23 cellular contexts compared by ENCODE assay signal in the genomic region with DNA sequence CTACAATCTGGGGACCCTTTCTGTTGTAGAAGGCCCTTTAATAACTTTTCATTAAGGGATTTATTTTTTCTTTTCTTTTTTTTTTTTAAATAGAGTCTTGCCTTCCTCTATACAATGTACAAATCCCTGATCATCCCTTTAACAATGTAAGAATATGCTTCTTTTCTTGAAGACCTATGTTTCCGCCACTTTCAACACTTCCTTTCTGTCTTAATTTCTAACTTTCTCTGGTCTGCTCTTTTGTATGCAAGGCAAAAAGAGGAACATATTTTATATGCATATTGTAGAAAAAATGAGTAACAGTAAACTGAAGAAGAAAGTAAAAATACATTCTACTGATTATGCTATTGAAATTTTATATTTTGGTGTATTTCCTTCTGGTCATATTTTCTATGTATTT.
"Had no signal": no experiment of that assay in that cellular context is flagged by ENCODE, and none has a peak within 500 bp of the region (broad histone marks: within the 10 kb centered on the region; RNA-seq: fewer than 3 reads in every experiment).

No MANE protein-coding gene starts in this region.

- DNase-seq: activated CD4-positive, alpha-beta memory T cell treated with anti-CD3 and anti-CD28 coated beads, Interleukin-2, amount 10 ng/mL, durations not matched to agents 7 days and 5 days; activated CD4-positive, alpha-beta T cell treated with anti-CD3 and anti-CD28 coated beads for 48 hours; activated CD4-positive, CD25-positive, alpha-beta regulatory T cell; activated CD8-positive, alpha-beta memory T cell treated with anti-CD3 and anti-CD28 coated beads, Interleukin-2, amount 10 ng/mL, durations not matched to agents 7 days and 5 days; activated naive CD4-positive, alpha-beta T cell; activated naive CD8-positive, alpha-beta T cell treated with anti-CD3 and anti-CD28 coated beads for 36 hours; activated T-cell treated with anti-CD3 and anti-CD28 coated beads, Interleukin-2, amount 50 U/mL, for 1 hour; amygdala; effector memory CD8-positive, alpha-beta T cell; esophagus squamous epithelium; hippocampal formation; left cardiac atrium; mesenchymal stem cell; naive thymus-derived CD8-positive, alpha-beta T cell; stimulated activated CD4-positive, alpha-beta T cell treated with anti-CD3 and anti-CD28 coated beads, Interleukin-4, amount 100 ng/mL, for 24 hours had no signal

- H3K9me3 ChIP-seq: esophagus squamous epithelium, thoracic aorta had no signal

- H3K4me3 ChIP-seq: cardiac muscle cell, esophagus squamous epithelium, smooth muscle cell, thoracic aorta had no signal

- H3K4me1 ChIP-seq: parathyroid adenoma had no signal

- H3K36me3 ChIP-seq: cardiac muscle cell, esophagus squamous epithelium, thoracic aorta had no signal

- H3K27me3 ChIP-seq: cardiac muscle cell, esophagus squamous epithelium had no signal

- FAIRE-seq: islet of Langerhans had no signal

- ATAC-seq: activated CD8-positive, alpha-beta memory T cell treated with anti-CD3 and anti-CD28 coated beads, Interleukin-2, amount 10 ng/mL, durations not matched to agents 7 days and 5 days; activated T-helper 17 cell treated with anti-CD3 and anti-CD28 coated beads, Interleukin-2, amount 50 U/mL, for 72 hours; effector memory CD8-positive, alpha-beta T cell; left cardiac atrium; naive thymus-derived CD8-positive, alpha-beta T cell; sciatic nerve; stimulated activated memory B cell treated with anti-CD40 and anti-IgM and Interleukin-4, amounts not matched to agents 10 μg/mL and 1 μg/mL and 100 μg/mL, for 72 hours had no signal

- H3K27ac ChIP-seq: cardiac muscle cell, esophagus squamous epithelium, parathyroid adenoma, thoracic aorta had no signal
